ENCODE assay signal across 26 cellular contexts in the genomic region with DNA sequence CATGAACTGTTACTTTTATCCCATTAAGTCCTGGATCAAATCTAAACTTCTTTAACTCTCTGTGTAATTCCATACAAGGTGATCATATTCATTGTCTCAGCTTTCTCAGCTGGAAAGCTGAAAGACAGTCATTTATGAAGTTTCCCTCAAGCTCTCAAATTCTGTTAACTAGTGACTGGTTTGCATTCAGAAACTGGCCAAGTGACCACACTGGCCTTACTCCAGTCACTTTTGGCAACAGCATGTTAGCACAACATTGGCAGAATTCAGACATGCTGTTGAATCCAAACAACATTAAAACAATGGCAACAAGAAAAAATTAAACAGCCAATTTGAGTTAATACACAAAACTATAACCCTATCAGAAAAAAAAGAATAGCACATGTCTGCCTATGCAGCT.
DNase-seq lines count a peak whose midpoint lies in the region; ATAC-seq, FAIRE-seq and TF ChIP-seq lines count a peak whose summit lies in the region.
"Had no signal": no experiment of that assay in that cellular context is flagged by ENCODE, and none has a peak within 500 bp of the region (broad histone marks: within the 10 kb centered on the region; RNA-seq: fewer than 3 reads in every experiment).

No MANE protein-coding gene starts in this region.

- intact Hi-C loops in head of caudate nucleus (cut with DNase I) (no loop called here), HepG2 (cut with micrococcal nuclease; ENCODE audit: unreplicated experiment) (no loop called here)

- TF ChIP-seq EP300 in HepG2 (IDR thresholded peaks at IDR 0.05; ENCODE audit: low read depth in 2 of 2, low read length in 2 of 2) (no peak), HepG2 (CRISPR knock-in tag; IDR thresholded peaks at IDR 0.05; ENCODE audit: borderline replicate concordance) (no peak)

- in situ Hi-C loops in HepG2 (cut with HindIII; ENCODE audit: extremely low pct_ligation_motif_present, low pct_unique_long_range_greater_than_20kb), result no loop called here

- H3K27me3 ChIP-seq in HepG2 (ENCODE audit: control insufficient read depth in 1 of 2, insufficient read depth in 2 of 2, low read length in 2 of 2) (no peaks in the 10 kb centered on the region; a peak in 1 of 5 replicates), WERI-Rb-1 (ENCODE audit: insufficient read depth, low read depth, severe bottlenecking) (no peaks in the 10 kb centered on the region)
- H3K27me3 ChIP-seq: SJCRH30 had no signal

- H2AFZ ChIP-seq in HepG2 (ENCODE audit: low read length), result no peak overlapping the region

- H3K27ac ChIP-seq in HepG2 (ENCODE audit: extremely low read length, insufficient read depth, low read length) (no peak overlapping the region), WERI-Rb-1 (no peak overlapping the region)
- H3K27ac ChIP-seq: C4-2B, SJCRH30 had no signal

- no peak for FAIRE-seq in HepG2 (lab: Jason Lieb, UNC)
- FAIRE-seq: GM12891, GM19239 had no signal

- BruUV-seq in HepG2 (replicated peaks; lab: Mats Ljungman, UMichigan), result no TSS peak

- no peaks in the 10 kb centered on the region for H4K20me1 ChIP-seq in HepG2 (ENCODE audit: insufficient read depth, low read length)

- H3K79me2 ChIP-seq in HepG2 (ENCODE audit: insufficient read depth, low read length), result no peaks in the 10 kb centered on the region

- H3K9me3 ChIP-seq in HepG2 (ENCODE audit: low read length), result no peaks in the 10 kb centered on the region
- no peaks in the 10 kb centered on the region for H3K9me3 ChIP-seq in WERI-Rb-1 (ENCODE audit: severe bottlenecking)
- H3K9me3 ChIP-seq: Caco-2, SJCRH30 had no signal

- no peaks in the 10 kb centered on the region for H3K4me1 ChIP-seq in HepG2 (ENCODE audit: insufficient read depth, low read length)
- H3K4me1 ChIP-seq: Caco-2 had no signal

- no peaks in the 10 kb centered on the region for H3K36me3 ChIP-seq in HepG2 (replicated peaks in 1 of 2; ENCODE audit: control insufficient read depth in 1 of 2, insufficient read depth in 2 of 2, low read length in 2 of 2)
- H3K36me3 ChIP-seq in WERI-Rb-1, result no peaks in the 10 kb centered on the region
- H3K36me3 ChIP-seq: SJCRH30 had no signal

- H3K9ac ChIP-seq in HepG2 (ENCODE audit: insufficient read depth, low read depth, low read length), result no peak overlapping the region

- no peak overlapping the region for H3K4me2 ChIP-seq in HepG2 (ENCODE audit: low read depth, low read length)

- no peak for ATAC-seq in HepG2
- no peak for ATAC-seq in HG02571 (IDR thresholded peaks at IDR 0.05; ENCODE audit: unreplicated experiment)
- ATAC-seq: CD8-positive, alpha-beta T cell; HCT116; PC-3 had no signal

- CTCF ChIA-PET in HepG2 (lab: Yijun Ruan, JAX; ENCODE audit: low intra/inter-chr PET ratio, low total read pairs), result no interaction called here

- no peak for TF ChIP-seq POLR2A in HepG2 (IDR thresholded peaks at IDR 0.05; ENCODE audit: insufficient read depth in 1 of 2, low read depth in 2 of 2, low read length in 2 of 2)

- POLR2A ChIA-PET in HepG2 (lab: Yijun Ruan, JAX), result no interaction called here

- no peak for TF ChIP-seq CTCF in HepG2 (CRISPR knock-in tag; IDR thresholded peaks at IDR 0.05)
- TF ChIP-seq CTCF in WERI-Rb-1 (IDR thresholded peaks at IDR 0.05; ENCODE audit: low read depth, low read length), result no peak

- H3K4me3 ChIP-seq in HepG2 (replicated peaks in 1 of 3; ENCODE audit: insufficient read depth in 1 of 3, low read depth in 2 of 3, low read length in 3 of 3) (no peak overlapping the region), WERI-Rb-1 (ENCODE audit: low read depth, low read length) (no peak overlapping the region)
- H3K4me3 ChIP-seq: SJCRH30 had no signal

- no peak for TF ChIP-seq RAD21 in HepG2 (CRISPR knock-in tag; IDR thresholded peaks at IDR 0.05)

- DNase-seq in astrocyte of the hippocampus (ENCODE audit: low read depth, low spot score) (peak; percentile 56), head of caudate nucleus (peak in 22 of 42 donors; percentile 5 to 59 (median 25)), occipital lobe (lab: John Stamatoyannopoulos, UW) (peak; percentile 1), HepG2 (ENCODE audit: low spot score) (no peak), WERI-Rb-1 (no peak), epidermal melanocyte (ENCODE audit: insufficient read length, low spot score) (no peak)
- DNase-seq: Caco-2; CD8-positive, alpha-beta T cell; GDM1; Karpas-422; NCI-H1092 treated with DMSO at 0.1 percent for 48 hours; NCI-H1436; NCI-H187; NCI-H2081 treated with DMSO at 0.1 percent for 48 hours; NCI-H2171; NCI-H345; NCI-H510A treated with DMSO at 0.1 percent for 48 hours; NCI-H748 treated with DMSO at 0.1 percent for 48 hours; NK-92 treated with Interleukin-12 subunit alpha and Interleukin-12 subunit beta, amount 100 ng/mL, for 24 hours; PC-3; SJCRH30 had no signal

TF ChIP-seq in HepG2, 621 proteins besides CTCF, POLR2A, EP300 and RAD21:
- TF ChIP-seq GZF1 (CRISPR knock-in tag; IDR thresholded peaks at IDR 0.05), result no peak
- no peak for TF ChIP-seq FOSL1 (CRISPR knock-in tag; IDR thresholded peaks at IDR 0.05; ENCODE audit: borderline replicate concordance)
- TF ChIP-seq, protein P1, sequence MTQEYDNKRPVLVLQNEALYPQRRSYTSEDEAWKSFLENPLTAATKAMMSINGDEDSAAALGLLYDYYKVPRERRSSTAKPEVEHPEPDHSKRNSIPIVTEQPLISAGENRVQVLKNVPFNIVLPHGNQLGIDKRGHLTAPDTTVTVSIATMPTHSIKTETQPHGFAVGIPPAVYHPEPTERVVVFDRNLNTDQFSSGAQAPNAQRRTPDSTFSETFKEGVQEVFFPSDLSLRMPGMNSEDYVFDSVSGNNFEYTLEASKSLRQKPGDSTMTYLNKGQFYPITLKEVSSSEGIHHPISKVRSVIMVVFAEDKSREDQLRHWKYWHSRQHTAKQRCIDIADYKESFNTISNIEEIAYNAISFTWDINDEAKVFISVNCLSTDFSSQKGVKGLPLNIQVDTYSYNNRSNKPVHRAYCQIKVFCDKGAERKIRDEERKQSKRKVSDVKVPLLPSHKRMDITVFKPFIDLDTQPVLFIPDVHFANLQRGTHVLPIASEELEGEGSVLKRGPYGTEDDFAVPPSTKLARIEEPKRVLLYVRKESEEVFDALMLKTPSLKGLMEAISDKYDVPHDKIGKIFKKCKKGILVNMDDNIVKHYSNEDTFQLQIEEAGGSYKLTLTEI (CRISPR knock-in tag; conservative IDR thresholded peaks at IDR 0.05), result no peak
- no peak for TF ChIP-seq JARID2 (CRISPR knock-in tag; IDR thresholded peaks at IDR 0.05; ENCODE audit: insufficient replicate concordance)
- TF ChIP-seq, protein P2, sequence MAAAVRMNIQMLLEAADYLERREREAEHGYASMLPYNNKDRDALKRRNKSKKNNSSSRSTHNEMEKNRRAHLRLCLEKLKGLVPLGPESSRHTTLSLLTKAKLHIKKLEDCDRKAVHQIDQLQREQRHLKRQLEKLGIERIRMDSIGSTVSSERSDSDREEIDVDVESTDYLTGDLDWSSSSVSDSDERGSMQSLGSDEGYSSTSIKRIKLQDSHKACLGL (CRISPR knock-in tag; IDR thresholded peaks at IDR 0.05), result no peak
- TF ChIP-seq, protein P3, sequence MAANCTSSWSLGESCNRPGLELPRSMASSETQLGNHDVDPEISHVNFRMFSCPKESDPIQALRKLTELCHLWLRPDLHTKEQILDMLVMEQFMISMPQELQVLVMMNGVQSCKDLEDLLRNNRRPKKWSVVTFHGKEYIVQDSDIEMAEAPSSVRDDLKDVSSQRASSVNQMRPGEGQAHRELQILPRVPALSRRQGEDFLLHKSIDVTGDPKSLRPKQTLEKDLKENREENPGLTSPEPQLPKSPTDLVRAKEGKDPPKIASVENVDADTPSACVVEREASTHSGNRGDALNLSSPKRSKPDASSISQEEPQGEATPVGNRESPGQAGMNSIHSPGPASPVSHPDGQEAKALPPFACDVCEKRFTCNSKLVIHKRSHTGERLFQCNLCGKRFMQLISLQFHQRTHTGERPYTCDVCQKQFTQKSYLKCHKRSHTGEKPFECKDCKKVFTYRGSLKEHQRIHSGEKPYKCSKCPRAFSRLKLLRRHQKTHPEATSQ (CRISPR knock-in tag; IDR thresholded peaks at IDR 0.05; ENCODE audit: borderline replicate concordance), result no peak
- TF ChIP-seq ZNF484 (CRISPR knock-in tag; IDR thresholded peaks at IDR 0.05; ENCODE audit: borderline replicate concordance, low read depth), result no peak
- TF ChIP-seq EZH2 (conservative IDR thresholded peaks at IDR 0.05; ENCODE audit: low read depth, low read length), result no peak
- TF ChIP-seq EED (CRISPR knock-in tag; IDR thresholded peaks at IDR 0.05), result no peak
- no peak for TF ChIP-seq ZNF333 (CRISPR knock-in tag; IDR thresholded peaks at IDR 0.05; ENCODE audit: borderline replicate concordance)
- no peak for TF ChIP-seq KDM5B (CRISPR knock-in tag; IDR thresholded peaks at IDR 0.05; ENCODE audit: borderline replicate concordance)

Comparison
In these comparisons a context has a peak if more than half of its experiments do, and no peak if none do; other contexts are left out.
1. DNase-seq: peak in astrocyte of the hippocampus (single experiment), head of caudate nucleus (22 of 42) and occipital lobe (single experiment); none in HepG2 (single experiment), WERI-Rb-1 (single experiment) and epidermal melanocyte (single experiment).